24 cellular contexts compared by ENCODE assay signal in the genomic region with DNA sequence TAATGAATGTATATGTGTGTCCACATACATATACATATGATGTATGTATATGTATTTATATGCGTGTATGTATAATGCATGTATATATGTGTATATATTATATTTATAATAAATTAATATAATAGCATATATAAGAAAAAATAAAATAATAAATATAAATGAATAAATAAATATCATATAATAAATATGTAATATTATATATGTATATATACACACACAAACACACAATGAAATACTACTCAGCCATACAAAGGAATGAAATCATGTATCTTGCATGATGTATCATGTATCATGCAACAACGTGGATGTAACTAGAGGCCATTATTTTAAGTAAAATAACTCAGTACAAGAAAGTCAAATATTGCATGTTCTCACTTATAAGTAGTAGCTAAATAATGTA.
"Had no signal": no experiment of that assay in that cellular context is flagged by ENCODE, and none has a peak within 500 bp of the region (broad histone marks: within the 10 kb centered on the region; RNA-seq: fewer than 3 reads in every experiment).

No MANE protein-coding gene starts in this region.

- H3K79me2 ChIP-seq: parathyroid adenoma had no signal

- H2AFZ ChIP-seq: parathyroid adenoma had no signal

- H3K27me3 ChIP-seq: left lung, right atrium auricular region, right lobe of liver, stomach, testis, thyroid gland, transverse colon, upper lobe of left lung, vagina had no signal

- H3K9me3 ChIP-seq: right atrium auricular region, right lobe of liver, testis, thyroid gland, transverse colon, vagina had no signal

- H3K4me1 ChIP-seq: left lung, lower lobe of right lung, parathyroid adenoma, right atrium auricular region, right lobe of liver, stomach, testis, thyroid gland, transverse colon, upper lobe of left lung, vagina had no signal

- FAIRE-seq: keratinocyte had no signal

- ATAC-seq: left colon; left lung; lower lobe of right lung; naive thymus-derived CD8-positive, alpha-beta T cell; right lobe of liver; stimulated activated naive B cell treated with anti-CD40 and anti-IgM and Interleukin-4, amounts not matched to agents 10 μg/mL and 1 μg/mL and 100 μg/mL, for 72 hours; stimulated activated naive CD8-positive, alpha-beta T cell treated with anti-CD3 and anti-CD28 coated beads, Interleukin-15, Interleukin-2, amounts not matched to agents 100 U/mL and 50 U/mL, for 24 hours had no signal

- H3K27ac ChIP-seq: left lung, lower lobe of right lung, parathyroid adenoma, right atrium auricular region, right lobe of liver, stomach, testis, thyroid gland, transverse colon, upper lobe of left lung, vagina had no signal

- DNase-seq: hippocampal formation; left colon; left lung; lower lobe of right lung; mammary epithelial cell; mesenchymal stem cell; naive thymus-derived CD8-positive, alpha-beta T cell; nucleus accumbens; right lobe of liver; stimulated activated CD4-positive, alpha-beta T cell treated with anti-CD3 and anti-CD28 coated beads, Interleukin-12 subunit alpha, Interleukin-12 subunit beta, amount 100 ng/mL, for 4 hours; stimulated activated CD4-positive, alpha-beta T cell treated with anti-CD3 and anti-CD28 coated beads, Interleukin-15, amount 100 ng/mL, for 24 hours; stimulated activated CD4-positive, alpha-beta T cell treated with anti-CD3 and anti-CD28 coated beads, Interleukin-2, amount 100 ng/mL, for 24 hours; stimulated activated CD4-positive, alpha-beta T cell treated with anti-CD3 and anti-CD28 coated beads, Interleukin-4, amount 100 ng/mL, for 1 hour; stimulated activated naive B cell treated with anti-CD40 and anti-IgM and Interleukin-4, amounts not matched to agents 10 μg/mL and 1 μg/mL and 100 μg/mL, for 72 hours; stimulated activated naive CD8-positive, alpha-beta T cell treated with anti-CD3 and anti-CD28 coated beads, Interleukin-15, Interleukin-2, amounts not matched to agents 100 U/mL and 50 U/mL, for 24 hours; stomach; testis; thyroid gland; transverse colon; upper lobe of left lung had no signal

- H3K36me3 ChIP-seq: left lung, lower lobe of right lung, right atrium auricular region, right lobe of liver, stomach, thyroid gland, transverse colon, upper lobe of left lung, vagina had no signal

- H3K4me3 ChIP-seq: left lung, lower lobe of right lung, right atrium auricular region, right lobe of liver, stomach, testis, thyroid gland, transverse colon, upper lobe of left lung, vagina had no signal

- H3K9ac ChIP-seq: parathyroid adenoma had no signal
